17 cellular contexts compared by ENCODE assay signal in the genomic region with DNA sequence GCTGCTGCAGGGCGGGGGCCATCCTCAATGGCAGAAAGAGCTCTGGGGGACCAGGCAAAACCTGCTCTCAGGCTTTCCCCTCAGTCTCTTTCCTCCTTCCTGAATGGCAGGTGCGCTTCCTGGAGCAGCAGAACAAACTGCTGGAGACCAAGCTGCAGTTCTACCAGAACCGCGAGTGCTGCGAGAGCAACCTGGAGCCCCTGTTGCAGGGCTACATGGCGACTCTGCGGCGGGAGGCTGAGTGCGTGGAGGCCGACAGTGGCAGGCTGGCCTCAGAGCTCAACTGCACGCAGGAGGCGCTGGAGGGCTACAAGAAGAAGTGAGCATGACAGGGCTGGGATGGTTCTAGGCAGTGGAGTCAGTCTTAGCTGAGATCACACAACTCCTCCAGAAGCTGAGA. TPM values are rescaled to one million over a fixed set of nuclear protein-coding genes. Genes with fewer than 3 reads are reported as not detected.
DNase-seq lines count a peak whose midpoint lies in the region; ATAC-seq and TF ChIP-seq lines count a peak whose summit lies in the region.
"Had no signal": no experiment of that assay in that cellular context is flagged by ENCODE, and none has a peak within 500 bp of the region (broad histone marks: within the 10 kb centered on the region; RNA-seq: fewer than 3 reads in every experiment).

No MANE protein-coding gene starts in this region.

- TF ChIP-seq CTCF in NB4 (IDR thresholded peaks at IDR 0.05; ENCODE audit: low read depth, low read length) (no peak), VCaP (conservative IDR thresholded peaks at IDR 0.05) (no peak), sigmoid colon (IDR thresholded peaks at IDR 0.05) (no peak), A673 (conservative IDR thresholded peaks at IDR 0.05; ENCODE audit: low read depth, low read length) (no peak)

- peak; percentile 18 for DNase-seq in activated naive CD4-positive, alpha-beta T cell treated with anti-CD3 and anti-CD28 coated beads, Interleukin-2, amount 10 ng/mL, durations not matched to agents 7 days and 5 days
- DNase-seq in activated naive CD4-positive, alpha-beta T cell treated with anti-CD3 and anti-CD28 coated beads, Interleukin-2, amount 50 U/mL, for 72 hours (ENCODE audit: low spot score in 2 of 2), result no peak
- DNase-seq in NB4 (ENCODE audit: low read depth), result peak; percentile 23
- DNase-seq in sigmoid colon, result peak; percentile 48
- no peak for DNase-seq in A673 (ENCODE audit: low spot score)
- DNase-seq in dermis blood vessel endothelial cell, result no peak
- no peak for DNase-seq in DMS79 treated with DMSO at 0.1 percent for 48 hours (lab: John Stamatoyannopoulos, UW)
- DNase-seq: 8988T; ACHN; C1 segment of cervical spinal cord; CD4-positive, alpha-beta T cell; DMS153; DND-41; GDM1 had no signal

- CTCF ChIA-PET in activated naive CD4-positive, alpha-beta T cell treated with anti-CD3 and anti-CD28 coated beads, Interleukin-2, amount 10 ng/mL, durations not matched to agents 7 days and 5 days (lab: Charles Lee), result no interaction called here
- CTCF ChIA-PET in A673 (lab: Charles Lee), result no interaction called here

- peaks cover 43% of the 10 kb centered on the region for H3K27me3 Mint-ChIP-seq in activated naive CD4-positive, alpha-beta T cell treated with anti-CD3 and anti-CD28 coated beads, Interleukin-2, amount 10 ng/mL, durations not matched to agents 7 days and 5 days

- no peaks in the 10 kb centered on the region for H3K9me3 ChIP-seq in sigmoid colon
- H3K9me3 ChIP-seq in A673 (ENCODE audit: low read depth, low read length, poor library complexity, severe bottlenecking), result no peaks in the 10 kb centered on the region

- no peak overlapping the region for H3K27ac Mint-ChIP-seq in activated naive CD4-positive, alpha-beta T cell treated with anti-CD3 and anti-CD28 coated beads, Interleukin-2, amount 10 ng/mL, durations not matched to agents 7 days and 5 days
- no peak overlapping the region for H3K27ac Mint-ChIP-seq in activated naive CD4-positive, alpha-beta T cell treated with anti-CD3 and anti-CD28 coated beads, Interleukin-2, amount 50 U/mL, for 72 hours
- H3K27ac Mint-ChIP-seq: CD4-positive, alpha-beta T cell had no signal

- no peak overlapping the region for H3K4me3 Mint-ChIP-seq in activated naive CD4-positive, alpha-beta T cell treated with anti-CD3 and anti-CD28 coated beads, Interleukin-2, amount 10 ng/mL, durations not matched to agents 7 days and 5 days
- H3K4me3 Mint-ChIP-seq: CD4-positive, alpha-beta T cell had no signal

- no peaks in the 10 kb centered on the region for H3K4me1 Mint-ChIP-seq in activated naive CD4-positive, alpha-beta T cell treated with anti-CD3 and anti-CD28 coated beads, Interleukin-2, amount 10 ng/mL, durations not matched to agents 7 days and 5 days

- H3K36me3 ChIP-seq in sigmoid colon, result no peaks in the 10 kb centered on the region
- no peaks in the 10 kb centered on the region for H3K36me3 ChIP-seq in A673 (ENCODE audit: insufficient read depth, low read length, poor library complexity, severe bottlenecking)

- no TSS peak for BruUV-seq in A673 (replicated peaks; lab: Mats Ljungman, UMichigan)

- no peaks in the 10 kb centered on the region for H3K4me1 ChIP-seq in sigmoid colon
- no peaks in the 10 kb centered on the region for H3K4me1 ChIP-seq in A673 (ENCODE audit: insufficient read depth, low read length, poor library complexity, severe bottlenecking)

- peak overlapping the region; percentile 46 for H3K27ac ChIP-seq in VCaP
- H3K27ac ChIP-seq in sigmoid colon, result no peak overlapping the region
- no peak overlapping the region for H3K27ac ChIP-seq in A673 (ENCODE audit: low read depth, low read length, poor library complexity, severe bottlenecking)

- POLR2A ChIA-PET in A673 (lab: Charles Lee; ENCODE audit: low non-redundant PET), result no interaction called here

- no peaks in the 10 kb centered on the region for H3K27me3 ChIP-seq in sigmoid colon
- H3K27me3 ChIP-seq in A673 (replicated peaks; ENCODE audit: insufficient read depth, low read depth, low read length, poor library complexity), result no peaks in the 10 kb centered on the region

- no peaks in the 10 kb centered on the region for H3K36me3 Mint-ChIP-seq in activated naive CD4-positive, alpha-beta T cell treated with anti-CD3 and anti-CD28 coated beads, Interleukin-2, amount 10 ng/mL, durations not matched to agents 7 days and 5 days
- no peaks in the 10 kb centered on the region for H3K36me3 Mint-ChIP-seq in activated naive CD4-positive, alpha-beta T cell treated with anti-CD3 and anti-CD28 coated beads, Interleukin-2, amount 50 U/mL, for 72 hours

- ATAC-seq in activated naive CD4-positive, alpha-beta T cell treated with anti-CD3 and anti-CD28 coated beads, Interleukin-2, amount 50 U/mL, for 72 hours, result no peak
- ATAC-seq: HCT116 had no signal

- intact Hi-C loops in sigmoid colon (cut with DNase I), result no loop called here
- intact Hi-C loops in A673 (cut with micrococcal nuclease; ENCODE audit: unreplicated experiment), result no loop called here

- no peaks in the 10 kb centered on the region for H3K9me3 Mint-ChIP-seq in activated naive CD4-positive, alpha-beta T cell treated with anti-CD3 and anti-CD28 coated beads, Interleukin-2, amount 10 ng/mL, durations not matched to agents 7 days and 5 days
- H3K9me3 Mint-ChIP-seq in activated naive CD4-positive, alpha-beta T cell treated with anti-CD3 and anti-CD28 coated beads, Interleukin-2, amount 50 U/mL, for 72 hours, result no peaks in the 10 kb centered on the region
- H3K9me3 Mint-ChIP-seq: CD4-positive, alpha-beta T cell had no signal

- TF ChIP-seq POLR2A in NB4 (IDR thresholded peaks at IDR 0.05; ENCODE audit: extremely low read depth, insufficient read length) (no peak), sigmoid colon (IDR thresholded peaks at IDR 0.05) (no peak)

- H3K4me3 ChIP-seq in NB4 (ENCODE audit: low read depth, low read length) (no peak overlapping the region), sigmoid colon (no peak overlapping the region), A673 (ENCODE audit: low read depth, low read length, poor library complexity, severe bottlenecking) (no peak overlapping the region)

- no peak for TF ChIP-seq EP300 in sigmoid colon (IDR thresholded peaks at IDR 0.05)

- WGBS in sigmoid colon, 2 donors, result 94% methylated on average over 12 of the region's 12 CpGs

RNA-seq across cellular contexts. Expression of gene KRT83, which starts 22.9 kb away (rescaled TPM):
- total RNA-seq in activated naive CD4-positive, alpha-beta T cell treated with anti-CD3 and anti-CD28 coated beads, Interleukin-2, amount 50 U/mL, for 72 hours, result not detected
- total RNA-seq in sigmoid colon, result not detected
- not detected for polyA plus RNA-seq in sigmoid colon
- not detected in 2 replicates for total RNA-seq in A673 (2021)
- not detected in 2 replicates for total RNA-seq in dermis blood vessel endothelial cell
- total RNA-seq: CD4-positive, alpha-beta T cell; H4 had no signal

RNA-seq across cellular contexts. Expression of gene KRT85, which starts 23.2 kb away (rescaled TPM):
- not detected for total RNA-seq in activated naive CD4-positive, alpha-beta T cell treated with anti-CD3 and anti-CD28 coated beads, Interleukin-2, amount 50 U/mL, for 72 hours
- total RNA-seq in sigmoid colon (not detected), A673 (2021) (not detected in 2 replicates), dermis blood vessel endothelial cell (not detected in 2 replicates)
- polyA plus RNA-seq in sigmoid colon, result not detected
- total RNA-seq: CD4-positive, alpha-beta T cell; H4 had no signal

RNA-seq across cellular contexts. Expression of gene KRT84, which starts 41.3 kb away (rescaled TPM):
- total RNA-seq in activated naive CD4-positive, alpha-beta T cell treated with anti-CD3 and anti-CD28 coated beads, Interleukin-2, amount 50 U/mL, for 72 hours, result not detected
- not detected for total RNA-seq in sigmoid colon
- not detected for polyA plus RNA-seq in sigmoid colon
- total RNA-seq in A673 (2021), result not detected in 2 replicates
- total RNA-seq in dermis blood vessel endothelial cell, result not detected in 2 replicates
- total RNA-seq: CD4-positive, alpha-beta T cell; H4 had no signal

RNA-seq across cellular contexts. Expression of gene KRT81, which starts 52.8 kb away (rescaled TPM):
- total RNA-seq in activated naive CD4-positive, alpha-beta T cell treated with anti-CD3 and anti-CD28 coated beads, Interleukin-2, amount 50 U/mL, for 72 hours, result not detected
- total RNA-seq in sigmoid colon, result under 1 TPM in 1 of 4 donors, not detected in 3; 0.14 TPM
- polyA plus RNA-seq in sigmoid colon, result under 1 TPM in 1 of 3 donors, not detected in 2; 0.17 TPM
- total RNA-seq in A673 (2021), result 0.20 and 0.30 TPM in 2 replicates
- total RNA-seq in dermis blood vessel endothelial cell, result 0.05 TPM in 1 of 2 replicates, not detected in the other
- total RNA-seq: CD4-positive, alpha-beta T cell had no signal

Comparison
In these comparisons a context has a peak if more than half of its experiments do, and no peak if none do; other contexts are left out.
1. DNase-seq: peak in activated naive CD4-positive, alpha-beta T cell treated with anti-CD3 and anti-CD28 coated beads, Interleukin-2, amount 10 ng/mL, durations not matched to agents 7 days and 5 days (single experiment), NB4 (single experiment) and sigmoid colon (single experiment); none in activated naive CD4-positive, alpha-beta T cell treated with anti-CD3 and anti-CD28 coated beads, Interleukin-2, amount 50 U/mL, for 72 hours (0 of 2), A673 (single experiment), dermis blood vessel endothelial cell (single experiment) and DMS79 treated with DMSO at 0.1 percent for 48 hours (single experiment).